1 cellular context compared by ENCODE assay signal in the genomic region with DNA sequence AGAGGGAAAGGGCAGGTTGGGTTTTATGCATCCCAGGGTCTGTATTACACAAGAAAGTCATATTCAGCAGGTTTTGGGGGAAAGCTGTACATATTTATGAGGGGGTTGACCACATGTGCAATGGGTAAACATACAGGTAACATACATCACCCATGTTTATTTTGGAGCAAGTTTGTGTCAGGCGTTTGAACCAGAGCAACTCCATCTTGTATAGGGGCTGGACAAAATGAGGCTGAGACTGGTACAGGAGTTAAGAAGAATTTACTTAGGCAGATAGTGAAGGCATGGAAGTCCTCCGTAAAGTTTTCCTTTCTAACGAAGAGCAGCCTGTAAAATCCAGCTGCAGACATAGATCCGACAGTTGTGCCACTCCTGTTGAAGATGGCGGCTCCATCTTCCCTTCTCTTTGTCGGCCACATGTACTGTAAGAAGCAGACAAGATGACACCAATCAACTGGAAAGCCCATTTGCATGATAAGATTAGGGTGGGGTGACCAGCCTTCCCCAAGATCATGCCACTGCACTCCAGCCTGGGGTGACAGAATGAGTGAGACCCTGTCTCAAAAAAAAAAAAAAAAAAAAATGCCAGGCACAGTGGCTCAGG.
A peak's percentile ranks its signal among the peaks of the same experiment; 100 is the strongest.
TF ChIP-seq lines count a peak whose summit lies in the region.

No MANE protein-coding gene starts in this region.

TF ChIP-seq in K562, 482 proteins besides CTCF, POLR2A, EP300 and RAD21 (continued from another document):
- TF ChIP-seq, protein P1, sequence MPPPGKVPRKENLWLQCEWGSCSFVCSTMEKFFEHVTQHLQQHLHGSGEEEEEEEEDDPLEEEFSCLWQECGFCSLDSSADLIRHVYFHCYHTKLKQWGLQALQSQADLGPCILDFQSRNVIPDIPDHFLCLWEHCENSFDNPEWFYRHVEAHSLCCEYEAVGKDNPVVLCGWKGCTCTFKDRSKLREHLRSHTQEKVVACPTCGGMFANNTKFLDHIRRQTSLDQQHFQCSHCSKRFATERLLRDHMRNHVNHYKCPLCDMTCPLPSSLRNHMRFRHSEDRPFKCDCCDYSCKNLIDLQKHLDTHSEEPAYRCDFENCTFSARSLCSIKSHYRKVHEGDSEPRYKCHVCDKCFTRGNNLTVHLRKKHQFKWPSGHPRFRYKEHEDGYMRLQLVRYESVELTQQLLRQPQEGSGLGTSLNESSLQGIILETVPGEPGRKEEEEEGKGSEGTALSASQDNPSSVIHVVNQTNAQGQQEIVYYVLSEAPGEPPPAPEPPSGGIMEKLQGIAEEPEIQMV (tag; conservative IDR thresholded peaks at IDR 0.05; ENCODE audit: low read depth): peak; percentile 90
- peak; percentile 77; the same call in 1 of the 2 replicates for TF ChIP-seq ZNF354B (CRISPR knock-in tag; IDR thresholded peaks at IDR 0.05)
- TF ChIP-seq BCL6 (CRISPR knock-in tag; IDR thresholded peaks at IDR 0.05): peak; percentile 81; the same call in 1 of the 2 replicates
- TF ChIP-seq, protein P2, sequence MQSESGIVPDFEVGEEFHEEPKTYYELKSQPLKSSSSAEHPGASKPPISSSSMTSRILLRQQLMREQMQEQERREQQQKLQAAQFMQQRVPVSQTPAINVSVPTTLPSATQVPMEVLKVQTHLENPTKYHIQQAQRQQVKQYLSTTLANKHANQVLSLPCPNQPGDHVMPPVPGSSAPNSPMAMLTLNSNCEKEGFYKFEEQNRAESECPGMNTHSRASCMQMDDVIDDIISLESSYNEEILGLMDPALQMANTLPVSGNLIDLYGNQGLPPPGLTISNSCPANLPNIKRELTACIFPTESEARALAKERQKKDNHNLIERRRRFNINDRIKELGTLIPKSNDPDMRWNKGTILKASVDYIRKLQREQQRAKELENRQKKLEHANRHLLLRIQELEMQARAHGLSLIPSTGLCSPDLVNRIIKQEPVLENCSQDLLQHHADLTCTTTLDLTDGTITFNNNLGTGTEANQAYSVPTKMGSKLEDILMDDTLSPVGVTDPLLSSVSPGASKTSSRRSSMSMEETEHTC (IDR thresholded peaks at IDR 0.05): no peak
- peak; percentile 70; the same call in 1 of the 2 replicates for TF ChIP-seq HEY1 (CRISPR knock-in tag; IDR thresholded peaks at IDR 0.05; ENCODE audit: borderline replicate concordance)
- peak; percentile 88; the same call in 1 of the 2 replicates for TF ChIP-seq ZNF445 (CRISPR knock-in tag; IDR thresholded peaks at IDR 0.05; ENCODE audit: low read depth)
- peak; percentile 73; the same call in 1 of the 2 replicates for TF ChIP-seq HMG20A (CRISPR knock-in tag; conservative IDR thresholded peaks at IDR 0.05)
- TF ChIP-seq, protein P3, sequence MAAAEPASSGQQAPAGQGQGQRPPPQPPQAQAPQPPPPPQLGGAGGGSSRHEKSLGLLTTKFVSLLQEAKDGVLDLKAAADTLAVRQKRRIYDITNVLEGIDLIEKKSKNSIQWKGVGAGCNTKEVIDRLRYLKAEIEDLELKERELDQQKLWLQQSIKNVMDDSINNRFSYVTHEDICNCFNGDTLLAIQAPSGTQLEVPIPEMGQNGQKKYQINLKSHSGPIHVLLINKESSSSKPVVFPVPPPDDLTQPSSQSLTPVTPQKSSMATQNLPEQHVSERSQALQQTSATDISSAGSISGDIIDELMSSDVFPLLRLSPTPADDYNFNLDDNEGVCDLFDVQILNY (CRISPR knock-in tag; IDR thresholded peaks at IDR 0.05): no peak
- TF ChIP-seq, protein P4, sequence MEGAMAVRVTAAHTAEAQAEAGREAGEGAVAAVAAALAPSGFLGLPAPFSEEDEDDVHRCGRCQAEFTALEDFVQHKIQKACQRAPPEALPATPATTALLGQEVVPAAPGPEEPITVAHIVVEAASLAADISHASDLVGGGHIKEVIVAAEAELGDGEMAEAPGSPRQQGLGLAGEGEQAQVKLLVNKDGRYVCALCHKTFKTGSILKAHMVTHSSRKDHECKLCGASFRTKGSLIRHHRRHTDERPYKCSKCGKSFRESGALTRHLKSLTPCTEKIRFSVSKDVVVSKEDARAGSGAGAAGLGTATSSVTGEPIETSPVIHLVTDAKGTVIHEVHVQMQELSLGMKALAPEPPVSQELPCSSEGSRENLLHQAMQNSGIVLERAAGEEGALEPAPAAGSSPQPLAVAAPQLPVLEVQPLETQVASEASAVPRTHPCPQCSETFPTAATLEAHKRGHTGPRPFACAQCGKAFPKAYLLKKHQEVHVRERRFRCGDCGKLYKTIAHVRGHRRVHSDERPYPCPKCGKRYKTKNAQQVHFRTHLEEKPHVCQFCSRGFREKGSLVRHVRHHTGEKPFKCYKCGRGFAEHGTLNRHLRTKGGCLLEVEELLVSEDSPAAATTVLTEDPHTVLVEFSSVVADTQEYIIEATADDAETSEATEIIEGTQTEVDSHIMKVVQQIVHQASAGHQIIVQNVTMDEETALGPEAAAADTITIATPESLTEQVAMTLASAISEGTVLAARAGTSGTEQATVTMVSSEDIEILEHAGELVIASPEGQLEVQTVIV (CRISPR knock-in tag; IDR thresholded peaks at IDR 0.05; ENCODE audit: borderline replicate concordance): 0 out of 2 replicates have a peak, but pooled peaks have one; percentile 54
- peak; percentile 62; the same call in 1 of the 2 replicates for TF ChIP-seq KLF10 (CRISPR knock-in tag; IDR thresholded peaks at IDR 0.05)
- TF ChIP-seq NR4A1 (CRISPR knock-in tag; IDR thresholded peaks at IDR 0.05): no peak
- TF ChIP-seq NR4A1 (tag; IDR thresholded peaks at IDR 0.05): peak; percentile 99
- no peak for TF ChIP-seq ZBTB1 (CRISPR knock-in tag; IDR thresholded peaks at IDR 0.05; ENCODE audit: borderline replicate concordance, low read depth)
- TF ChIP-seq ELF2 (CRISPR knock-in tag; IDR thresholded peaks at IDR 0.05): peak; percentile 76
- TF ChIP-seq, protein P5, sequence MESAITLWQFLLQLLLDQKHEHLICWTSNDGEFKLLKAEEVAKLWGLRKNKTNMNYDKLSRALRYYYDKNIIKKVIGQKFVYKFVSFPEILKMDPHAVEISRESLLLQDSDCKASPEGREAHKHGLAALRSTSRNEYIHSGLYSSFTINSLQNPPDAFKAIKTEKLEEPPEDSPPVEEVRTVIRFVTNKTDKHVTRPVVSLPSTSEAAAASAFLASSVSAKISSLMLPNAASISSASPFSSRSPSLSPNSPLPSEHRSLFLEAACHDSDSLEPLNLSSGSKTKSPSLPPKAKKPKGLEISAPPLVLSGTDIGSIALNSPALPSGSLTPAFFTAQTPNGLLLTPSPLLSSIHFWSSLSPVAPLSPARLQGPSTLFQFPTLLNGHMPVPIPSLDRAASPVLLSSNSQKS (CRISPR knock-in tag; IDR thresholded peaks at IDR 0.05): peak; percentile 88
- no peak for TF ChIP-seq U2AF2 (optimal IDR thresholded peaks at IDR 0.05; ENCODE audit: low read depth, low read length)
- TF ChIP-seq HDAC8 (tag; IDR thresholded peaks at IDR 0.05): peak; percentile 81
- TF ChIP-seq, protein P6, sequence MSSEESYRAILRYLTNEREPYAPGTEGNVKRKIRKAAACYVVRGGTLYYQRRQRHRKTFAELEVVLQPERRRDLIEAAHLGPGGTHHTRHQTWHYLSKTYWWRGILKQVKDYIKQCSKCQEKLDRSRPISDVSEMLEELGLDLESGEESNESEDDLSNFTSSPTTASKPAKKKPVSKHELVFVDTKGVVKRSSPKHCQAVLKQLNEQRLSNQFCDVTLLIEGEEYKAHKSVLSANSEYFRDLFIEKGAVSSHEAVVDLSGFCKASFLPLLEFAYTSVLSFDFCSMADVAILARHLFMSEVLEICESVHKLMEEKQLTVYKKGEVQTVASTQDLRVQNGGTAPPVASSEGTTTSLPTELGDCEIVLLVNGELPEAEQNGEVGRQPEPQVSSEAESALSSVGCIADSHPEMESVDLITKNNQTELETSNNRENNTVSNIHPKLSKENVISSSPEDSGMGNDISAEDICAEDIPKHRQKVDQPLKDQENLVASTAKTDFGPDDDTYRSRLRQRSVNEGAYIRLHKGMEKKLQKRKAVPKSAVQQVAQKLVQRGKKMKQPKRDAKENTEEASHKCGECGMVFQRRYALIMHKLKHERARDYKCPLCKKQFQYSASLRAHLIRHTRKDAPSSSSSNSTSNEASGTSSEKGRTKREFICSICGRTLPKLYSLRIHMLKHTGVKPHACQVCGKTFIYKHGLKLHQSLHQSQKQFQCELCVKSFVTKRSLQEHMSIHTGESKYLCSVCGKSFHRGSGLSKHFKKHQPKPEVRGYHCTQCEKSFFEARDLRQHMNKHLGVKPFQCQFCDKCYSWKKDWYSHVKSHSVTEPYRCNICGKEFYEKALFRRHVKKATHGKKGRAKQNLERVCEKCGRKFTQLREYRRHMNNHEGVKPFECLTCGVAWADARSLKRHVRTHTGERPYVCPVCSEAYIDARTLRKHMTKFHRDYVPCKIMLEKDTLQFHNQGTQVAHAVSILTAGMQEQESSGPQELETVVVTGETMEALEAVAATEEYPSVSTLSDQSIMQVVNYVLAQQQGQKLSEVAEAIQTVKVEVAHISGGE (CRISPR knock-in tag; IDR thresholded peaks at IDR 0.05): peak in 1 of 3 experiments; percentile 68; a peak in 2 of 6 replicates
- peak; percentile 79; the same call in 1 of the 2 replicates for TF ChIP-seq ZNF696 (CRISPR knock-in tag; conservative IDR thresholded peaks at IDR 0.05)
- TF ChIP-seq, protein P7, sequence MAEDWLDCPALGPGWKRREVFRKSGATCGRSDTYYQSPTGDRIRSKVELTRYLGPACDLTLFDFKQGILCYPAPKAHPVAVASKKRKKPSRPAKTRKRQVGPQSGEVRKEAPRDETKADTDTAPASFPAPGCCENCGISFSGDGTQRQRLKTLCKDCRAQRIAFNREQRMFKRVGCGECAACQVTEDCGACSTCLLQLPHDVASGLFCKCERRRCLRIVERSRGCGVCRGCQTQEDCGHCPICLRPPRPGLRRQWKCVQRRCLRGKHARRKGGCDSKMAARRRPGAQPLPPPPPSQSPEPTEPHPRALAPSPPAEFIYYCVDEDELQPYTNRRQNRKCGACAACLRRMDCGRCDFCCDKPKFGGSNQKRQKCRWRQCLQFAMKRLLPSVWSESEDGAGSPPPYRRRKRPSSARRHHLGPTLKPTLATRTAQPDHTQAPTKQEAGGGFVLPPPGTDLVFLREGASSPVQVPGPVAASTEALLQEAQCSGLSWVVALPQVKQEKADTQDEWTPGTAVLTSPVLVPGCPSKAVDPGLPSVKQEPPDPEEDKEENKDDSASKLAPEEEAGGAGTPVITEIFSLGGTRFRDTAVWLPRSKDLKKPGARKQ (CRISPR knock-in tag; IDR thresholded peaks at IDR 0.05): 0 out of 2 replicates have a peak, but pooled peaks have one; percentile 62
- TF ChIP-seq, protein P8, sequence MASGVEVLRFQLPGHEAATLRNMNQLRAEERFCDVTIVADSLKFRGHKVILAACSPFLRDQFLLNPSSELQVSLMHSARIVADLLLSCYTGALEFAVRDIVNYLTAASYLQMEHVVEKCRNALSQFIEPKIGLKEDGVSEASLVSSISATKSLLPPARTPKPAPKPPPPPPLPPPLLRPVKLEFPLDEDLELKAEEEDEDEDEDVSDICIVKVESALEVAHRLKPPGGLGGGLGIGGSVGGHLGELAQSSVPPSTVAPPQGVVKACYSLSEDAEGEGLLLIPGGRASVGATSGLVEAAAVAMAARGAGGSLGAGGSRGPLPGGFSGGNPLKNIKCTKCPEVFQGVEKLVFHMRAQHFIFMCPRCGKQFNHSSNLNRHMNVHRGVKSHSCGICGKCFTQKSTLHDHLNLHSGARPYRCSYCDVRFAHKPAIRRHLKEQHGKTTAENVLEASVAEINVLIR (CRISPR knock-in tag; IDR thresholded peaks at IDR 0.05): peak; percentile 80
- TF ChIP-seq ZNF586 (CRISPR knock-in tag; conservative IDR thresholded peaks at IDR 0.05): peak; percentile 81; the same call in 1 of the 2 replicates
- TF ChIP-seq, protein P9, sequence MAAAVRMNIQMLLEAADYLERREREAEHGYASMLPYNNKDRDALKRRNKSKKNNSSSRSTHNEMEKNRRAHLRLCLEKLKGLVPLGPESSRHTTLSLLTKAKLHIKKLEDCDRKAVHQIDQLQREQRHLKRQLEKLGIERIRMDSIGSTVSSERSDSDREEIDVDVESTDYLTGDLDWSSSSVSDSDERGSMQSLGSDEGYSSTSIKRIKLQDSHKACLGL (CRISPR knock-in tag; IDR thresholded peaks at IDR 0.05; ENCODE audit: borderline replicate concordance, poor library complexity, severe bottlenecking): peak; percentile 70
- peak; percentile 42; the same call in 1 of the 2 replicates for TF ChIP-seq ZNF165 (CRISPR knock-in tag; IDR thresholded peaks at IDR 0.05; ENCODE audit: borderline replicate concordance)
- no peak for TF ChIP-seq ZNF436 (CRISPR knock-in tag; IDR thresholded peaks at IDR 0.05)
- TF ChIP-seq KLF6 (CRISPR knock-in tag; IDR thresholded peaks at IDR 0.05; ENCODE audit: borderline replicate concordance): peak; percentile 96
- TF ChIP-seq HIVEP1 (CRISPR knock-in tag; IDR thresholded peaks at IDR 0.05): peak; percentile 95
- peak in 1 of 2 experiments; percentile 28; a peak in 1 of 4 replicates for TF ChIP-seq FOXA3 (CRISPR knock-in tag; conservative IDR thresholded peaks at IDR 0.05 in 1 of 2, IDR thresholded peaks at IDR 0.05 in 1 of 2)
- TF ChIP-seq ZNF699 (CRISPR knock-in tag; IDR thresholded peaks at IDR 0.05; ENCODE audit: insufficient replicate concordance): peak; percentile 81
- no peak for TF ChIP-seq ZNF316 (IDR thresholded peaks at IDR 0.05)
- TF ChIP-seq, protein P10, sequence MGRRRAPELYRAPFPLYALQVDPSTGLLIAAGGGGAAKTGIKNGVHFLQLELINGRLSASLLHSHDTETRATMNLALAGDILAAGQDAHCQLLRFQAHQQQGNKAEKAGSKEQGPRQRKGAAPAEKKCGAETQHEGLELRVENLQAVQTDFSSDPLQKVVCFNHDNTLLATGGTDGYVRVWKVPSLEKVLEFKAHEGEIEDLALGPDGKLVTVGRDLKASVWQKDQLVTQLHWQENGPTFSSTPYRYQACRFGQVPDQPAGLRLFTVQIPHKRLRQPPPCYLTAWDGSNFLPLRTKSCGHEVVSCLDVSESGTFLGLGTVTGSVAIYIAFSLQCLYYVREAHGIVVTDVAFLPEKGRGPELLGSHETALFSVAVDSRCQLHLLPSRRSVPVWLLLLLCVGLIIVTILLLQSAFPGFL (CRISPR knock-in tag; IDR thresholded peaks at IDR 0.05): no peak
- peak; percentile 95 for TF ChIP-seq ERF (CRISPR knock-in tag; IDR thresholded peaks at IDR 0.05)
